In genomic region chr20:64220891-64221527, GRCh38 we compare ENCODE assay signal across 1 cellular context.
TF ChIP-seq lines count a peak whose summit lies in the region.

No MANE protein-coding gene starts in this region.

TF ChIP-seq in K562, 482 proteins besides CTCF, POLR2A, EP300 and RAD21 (continued from another document and continues in another):
- TF ChIP-seq HINFP (tag; conservative IDR thresholded peaks at IDR 0.05; ENCODE audit: low read depth) (0 out of 2 replicates have a peak, but pooled peaks have one; percentile 45), ZNF384 (IDR thresholded peaks at IDR 0.05; ENCODE audit: low read depth, low read length) (no peak), ZBTB33 (CRISPR knock-in tag; IDR thresholded peaks at IDR 0.05) (peak; percentile 77), CGGBP1 (CRISPR knock-in tag; IDR thresholded peaks at IDR 0.05) (0 out of 2 replicates have a peak, but pooled peaks have one; percentile 40), MTA2 (IDR thresholded peaks at IDR 0.05; ENCODE audit: low read depth) (peak; percentile 94), TEAD4 (IDR thresholded peaks at IDR 0.05; ENCODE audit: low read length) (peak; percentile 99), TEAD4 (CRISPR knock-in tag; IDR thresholded peaks at IDR 0.05; ENCODE audit: borderline replicate concordance) (no peak), IRF1 (CRISPR knock-in tag; IDR thresholded peaks at IDR 0.05; ENCODE audit: borderline replicate concordance) (no peak), POLR2AphosphoS5 (IDR thresholded peaks at IDR 0.05; ENCODE audit: control insufficient read depth, insufficient read depth, low read depth, low read length) (peak; percentile 97), VEZF1 (CRISPR knock-in tag; IDR thresholded peaks at IDR 0.05) (peak; percentile 69), SRSF9 (IDR thresholded peaks at IDR 0.05; ENCODE audit: borderline replicate concordance, low read depth, low read length) (no peak), ELF4 (CRISPR knock-in tag; IDR thresholded peaks at IDR 0.05) (peak; percentile 70), ZBTB5 (IDR thresholded peaks at IDR 0.05) (no peak), BACH1 (tag; IDR thresholded peaks at IDR 0.05) (no peak), ZNF561 (CRISPR knock-in tag; conservative IDR thresholded peaks at IDR 0.05) (no peak), KLF13 (tag; IDR thresholded peaks at IDR 0.05; ENCODE audit: borderline replicate concordance, low read depth) (peak; percentile 98), MNT (conservative IDR thresholded peaks at IDR 0.05) (peak; percentile 28 to 69; a peak in 2 of 4 replicates), CBFA2T2 (conservative IDR thresholded peaks at IDR 0.05) (peak; percentile 99), GMEB1 (CRISPR knock-in tag; IDR thresholded peaks at IDR 0.05) (no peak), ZNF740 (CRISPR knock-in tag; IDR thresholded peaks at IDR 0.05) (no peak), ZNF740 (tag; IDR thresholded peaks at IDR 0.05) (no peak), ZBTB12 (CRISPR knock-in tag; IDR thresholded peaks at IDR 0.05) (no peak), POLR3G (IDR thresholded peaks at IDR 0.05; ENCODE audit: extremely low read depth, insufficient read length, insufficient replicate concordance) (no peak), SMARCA5 (IDR thresholded peaks at IDR 0.05) (no peak), TFE3 (CRISPR knock-in tag; IDR thresholded peaks at IDR 0.05) (no peak), RBM15 (IDR thresholded peaks at IDR 0.05; ENCODE audit: insufficient read depth, low read length) (no peak), L3MBTL2 (IDR thresholded peaks at IDR 0.05) (peak; percentile 94), SRF (CRISPR knock-in tag; IDR thresholded peaks at IDR 0.05) (no peak), BRD9 (IDR thresholded peaks at IDR 0.05; ENCODE audit: low read depth, partially characterized antibody) (no peak), PTTG1 (tag; IDR thresholded peaks at IDR 0.05; ENCODE audit: low read depth) (no peak), FOXM1 (IDR thresholded peaks at IDR 0.05; ENCODE audit: low read depth) (peak; percentile 83), FOXM1 (CRISPR knock-in tag; IDR thresholded peaks at IDR 0.05; ENCODE audit: low read depth) (no peak), PPARD (CRISPR knock-in tag; IDR thresholded peaks at IDR 0.05) (no peak), ZNF778 (CRISPR knock-in tag; IDR thresholded peaks at IDR 0.05) (no peak), TCF15 (CRISPR knock-in tag; IDR thresholded peaks at IDR 0.05) (peak; percentile 77), HES1 (IDR thresholded peaks at IDR 0.05; ENCODE audit: low read depth) (peak; percentile 73; the same call in 1 of the 2 replicates), HMG20A (CRISPR knock-in tag; conservative IDR thresholded peaks at IDR 0.05) (no peak), ZNF311 (CRISPR knock-in tag; IDR thresholded peaks at IDR 0.05) (0 out of 2 replicates have a peak, but pooled peaks have one; percentile 43), ZNF253 (CRISPR knock-in tag; conservative IDR thresholded peaks at IDR 0.05) (no peak), SOX6 (IDR thresholded peaks at IDR 0.05) (peak; percentile 94)
